14 cellular contexts compared by ENCODE assay signal in the genomic region with DNA sequence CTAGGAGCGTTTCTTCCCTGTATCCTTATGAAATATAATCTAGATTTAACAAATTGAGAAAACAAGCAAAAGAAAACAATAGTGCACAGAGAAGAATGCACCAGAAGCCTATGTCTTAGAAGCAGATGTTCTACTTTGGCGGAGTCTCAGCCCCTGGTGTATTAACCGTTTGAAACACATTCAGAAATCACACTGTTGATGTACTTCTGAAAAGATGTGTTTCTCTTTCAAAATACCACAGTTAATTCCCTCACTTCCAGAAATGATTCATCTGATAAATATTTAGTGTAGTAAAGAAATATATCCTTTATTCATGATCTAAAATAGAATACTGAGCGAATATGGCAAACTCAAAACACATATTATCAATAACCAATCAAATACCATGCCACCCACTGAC.
DNase-seq lines count a peak whose midpoint lies in the region; TF ChIP-seq lines count a peak whose summit lies in the region.
"Had no signal": no experiment of that assay in that cellular context is flagged by ENCODE, and none has a peak within 500 bp of the region (broad histone marks: within the 10 kb centered on the region; RNA-seq: fewer than 3 reads in every experiment).

No MANE protein-coding gene starts in this region.

- H3K79me2 ChIP-seq in ACC112 (ENCODE audit: control insufficient read depth, insufficient read depth, low read length, unreplicated experiment): peaks cover 54% of the 10 kb centered on the region

- peaks cover 44% of the 10 kb centered on the region for H3K4me1 Mint-ChIP-seq in HFFc6 (ENCODE audit: low read depth)
- peaks cover 53% of the 10 kb centered on the region for H3K4me1 Mint-ChIP-seq in nephron
- H3K4me1 Mint-ChIP-seq in activated naive CD4-positive, alpha-beta T cell treated with anti-CD3 and anti-CD28 coated beads, Interleukin-2, amount 10 ng/mL, durations not matched to agents 7 days and 5 days: peaks cover 39% of the 10 kb centered on the region

- CTCF ChIA-PET in activated naive CD4-positive, alpha-beta T cell treated with anti-CD3 and anti-CD28 coated beads, Interleukin-2, amount 10 ng/mL, durations not matched to agents 7 days and 5 days (lab: Charles Lee): no interaction called here

- 0 out of 2 replicates have a peak, but pooled peaks cover 4% of the 10 kb centered on the region for H3K36me3 ChIP-seq in ACC112 (ENCODE audit: insufficient read depth, low read length)
- H3K36me3 ChIP-seq in esophagus muscularis mucosa: no peaks in the 10 kb centered on the region

- peak; percentile 37 for DNase-seq in HFFc6
- no peak for DNase-seq in esophagus muscularis mucosa (ENCODE audit: extremely low spot score)
- no peak for DNase-seq in DMS79 treated with DMSO at 0.1 percent for 48 hours (lab: John Stamatoyannopoulos, UW)
- DNase-seq in kidney glomerular epithelial cell (lab: John Stamatoyannopoulos, UW): no peak
- DNase-seq in activated naive CD4-positive, alpha-beta T cell treated with anti-CD3 and anti-CD28 coated beads, Interleukin-2, amount 10 ng/mL, durations not matched to agents 7 days and 5 days: no peak
- DNase-seq in KBM-7: no peak
- DNase-seq: activated CD4-positive, alpha-beta T cell treated with anti-CD3 and anti-CD28 coated beads for 48 hours; activated naive CD4-positive, alpha-beta T cell treated with Interleukin-2 at 50 U/mL for 16 hours; CD4-positive, alpha-beta memory T cell; islet precursor cell; NCI-H69; stimulated activated CD4-positive, alpha-beta T cell treated with anti-CD3 and anti-CD28 coated beads, Interleukin-4, amount 100 ng/mL, for 24 hours had no signal

- H3K9me3 ChIP-seq in esophagus muscularis mucosa: no peaks in the 10 kb centered on the region

- no peak for TF ChIP-seq EP300 in esophagus muscularis mucosa (IDR thresholded peaks at IDR 0.05)

- H3K27ac ChIP-seq in ACC112 (ENCODE audit: low read depth, low read length): peak overlapping the region; percentile 93
- peak overlapping the region; percentile 59 to 69 (median 63) for H3K27ac ChIP-seq in esophagus muscularis mucosa (replicated peaks in 1 of 4)

- peaks cover 3% of the 10 kb centered on the region for H3K36me3 Mint-ChIP-seq in HFFc6 (ENCODE audit: low read depth)
- peaks cover 7% of the 10 kb centered on the region for H3K36me3 Mint-ChIP-seq in nephron (ENCODE audit: low read depth)
- H3K36me3 Mint-ChIP-seq in activated naive CD4-positive, alpha-beta T cell treated with anti-CD3 and anti-CD28 coated beads, Interleukin-2, amount 10 ng/mL, durations not matched to agents 7 days and 5 days: peaks cover 59% of the 10 kb centered on the region

- H3K9me3 Mint-ChIP-seq in HFFc6 (no peaks in the 10 kb centered on the region), nephron (peaks cover under 1% of the 10 kb centered on the region)
- H3K9me3 Mint-ChIP-seq in activated naive CD4-positive, alpha-beta T cell treated with anti-CD3 and anti-CD28 coated beads, Interleukin-2, amount 10 ng/mL, durations not matched to agents 7 days and 5 days: no peaks in the 10 kb centered on the region
- H3K9me3 Mint-ChIP-seq: CD4-positive, alpha-beta memory T cell had no signal

- H3K4me1 ChIP-seq in ACC112 (ENCODE audit: control insufficient read depth, insufficient read depth, low read length, unreplicated experiment) (peaks cover 36% of the 10 kb centered on the region), esophagus muscularis mucosa (peaks cover 27 to 50% (median 36%) of the 10 kb centered on the region in 4 donors)

- intact Hi-C loops in esophagus muscularis mucosa (cut with DNase I): no loop called here

- H3K27ac Mint-ChIP-seq in HFFc6 (peak overlapping the region; percentile 82), nephron (peak overlapping the region; percentile 4 to 39 (median 23))
- no peak overlapping the region for H3K27ac Mint-ChIP-seq in activated naive CD4-positive, alpha-beta T cell treated with anti-CD3 and anti-CD28 coated beads, Interleukin-2, amount 10 ng/mL, durations not matched to agents 7 days and 5 days

- H3K27me3 Mint-ChIP-seq in HFFc6 (ENCODE audit: insufficient read depth) (no peaks in the 10 kb centered on the region), nephron (ENCODE audit: low read depth) (no peaks in the 10 kb centered on the region)
- no peaks in the 10 kb centered on the region for H3K27me3 Mint-ChIP-seq in activated naive CD4-positive, alpha-beta T cell treated with anti-CD3 and anti-CD28 coated beads, Interleukin-2, amount 10 ng/mL, durations not matched to agents 7 days and 5 days
- H3K27me3 Mint-ChIP-seq: CD4-positive, alpha-beta memory T cell had no signal

- peak overlapping the region; percentile 54 for H3K4me3 ChIP-seq in ACC112 (ENCODE audit: low read depth, low read length)
- no peak overlapping the region for H3K4me3 ChIP-seq in esophagus muscularis mucosa

- WGBS in esophagus muscularis mucosa: 56% methylated on average over 4 of the region's 4 CpGs

- H3K27me3 ChIP-seq in ACC112 (ENCODE audit: insufficient read depth, low read length) (no peaks in the 10 kb centered on the region), esophagus muscularis mucosa (no peaks in the 10 kb centered on the region)

- TF ChIP-seq CTCF in HFFc6 (IDR thresholded peaks at IDR 0.05) (no peak), esophagus muscularis mucosa (IDR thresholded peaks at IDR 0.05) (no peak), nephron (IDR thresholded peaks at IDR 0.05; ENCODE audit: unreplicated experiment in 3 of 3) (no peak)

- no peak overlapping the region for H2AFZ ChIP-seq in ACC112 (ENCODE audit: low read length, unreplicated experiment)

- no peak for TF ChIP-seq POLR2A in esophagus muscularis mucosa (IDR thresholded peaks at IDR 0.05; ENCODE audit: low read depth)

- in situ Hi-C loops in KBM-7 (cut with MboI; ENCODE audit: low pct_unique_long_range_greater_than_20kb, low sequenced_read_pairs): no loop called here

- peak overlapping the region; percentile 60 for H3K4me3 Mint-ChIP-seq in HFFc6
- no peak overlapping the region for H3K4me3 Mint-ChIP-seq in nephron
- H3K4me3 Mint-ChIP-seq in activated naive CD4-positive, alpha-beta T cell treated with anti-CD3 and anti-CD28 coated beads, Interleukin-2, amount 10 ng/mL, durations not matched to agents 7 days and 5 days: no peak overlapping the region
